ENCODE assay signal across 1 cellular context in genomic region chr6:30060982-30061765, GRCh38.
TF ChIP-seq lines count a peak whose summit lies in the region.

TSS of gene POLR1H (plus strand) at chr6:30061265. CDS start at chr6:30061525, 260 bp downstream.

TF ChIP-seq in HepG2, 621 proteins besides CTCF, POLR2A, EP300 and RAD21 (continued from another document and continues in another):
- peak; percentile 100 for TF ChIP-seq ZNF574 (CRISPR knock-in tag; IDR thresholded peaks at IDR 0.05)
- no peak for TF ChIP-seq ZNF644 (CRISPR knock-in tag; IDR thresholded peaks at IDR 0.05; ENCODE audit: low read depth)
- 0 out of 2 replicates have a peak, but pooled peaks have one; percentile 50 for TF ChIP-seq ZSCAN30 (CRISPR knock-in tag; IDR thresholded peaks at IDR 0.05)
- TF ChIP-seq ZNF687 (CRISPR knock-in tag; IDR thresholded peaks at IDR 0.05): peak; percentile 89
- TF ChIP-seq HNRNPUL1 (IDR thresholded peaks at IDR 0.05; ENCODE audit: low read depth, low read length): no peak
- peak; percentile 93 for TF ChIP-seq DNMT3B (CRISPR knock-in tag; conservative IDR thresholded peaks at IDR 0.05)
- TF ChIP-seq ZBTB1 (CRISPR knock-in tag; IDR thresholded peaks at IDR 0.05; ENCODE audit: borderline replicate concordance): no peak
- TF ChIP-seq PAWR (CRISPR knock-in tag; IDR thresholded peaks at IDR 0.05; ENCODE audit: borderline replicate concordance): no peak
- peak; percentile 98 for TF ChIP-seq PHF21A (CRISPR knock-in tag; IDR thresholded peaks at IDR 0.05)
- peak; percentile 20; the same call in 1 of the 2 replicates for TF ChIP-seq ZNF276 (CRISPR knock-in tag; IDR thresholded peaks at IDR 0.05; ENCODE audit: low read depth)
- peak; percentile 44; the same call in 1 of the 2 replicates for TF ChIP-seq HIC2 (CRISPR knock-in tag; IDR thresholded peaks at IDR 0.05; ENCODE audit: low read depth)
- TF ChIP-seq SP5 (CRISPR knock-in tag; IDR thresholded peaks at IDR 0.05; ENCODE audit: borderline replicate concordance, low read depth): peak; percentile 57; the same call in 1 of the 2 replicates
- peak; percentile 29; the same call in 1 of the 2 replicates for TF ChIP-seq NCOR1 (IDR thresholded peaks at IDR 0.05; ENCODE audit: borderline replicate concordance, low read length)
- peak; percentile 80 for TF ChIP-seq PRDM15 (CRISPR knock-in tag; IDR thresholded peaks at IDR 0.05)
- peak; percentile 98 for TF ChIP-seq FOXK1 (CRISPR knock-in tag; IDR thresholded peaks at IDR 0.05; ENCODE audit: borderline replicate concordance, low read depth)
- TF ChIP-seq CBFB (CRISPR knock-in tag; IDR thresholded peaks at IDR 0.05): peak; percentile 83
- no peak for TF ChIP-seq ZNF354B (CRISPR knock-in tag; IDR thresholded peaks at IDR 0.05)
- peak; percentile 80; the same call in 1 of the 2 replicates for TF ChIP-seq SALL1 (CRISPR knock-in tag; IDR thresholded peaks at IDR 0.05)
- peak; percentile 97 for TF ChIP-seq ZNF503 (CRISPR knock-in tag; IDR thresholded peaks at IDR 0.05)
- peak; percentile 74 for TF ChIP-seq HNF1B (CRISPR knock-in tag; IDR thresholded peaks at IDR 0.05)
- TF ChIP-seq CSRNP2 (CRISPR knock-in tag; conservative IDR thresholded peaks at IDR 0.05; ENCODE audit: low read depth): no peak
- TF ChIP-seq MBNL3 (CRISPR knock-in tag; conservative IDR thresholded peaks at IDR 0.05): no peak
- TF ChIP-seq HMG20B (CRISPR knock-in tag; conservative IDR thresholded peaks at IDR 0.05): peak; percentile 64; the same call in 1 of the 2 replicates
- peak; percentile 81 for TF ChIP-seq MXD4 (CRISPR knock-in tag; IDR thresholded peaks at IDR 0.05)
- no peak for TF ChIP-seq IKZF4 (CRISPR knock-in tag; IDR thresholded peaks at IDR 0.05; ENCODE audit: borderline replicate concordance, low read depth, not compliant biosample characterization)
- TF ChIP-seq BRD4 (CRISPR knock-in tag; IDR thresholded peaks at IDR 0.05): peak; percentile 91
- TF ChIP-seq ZNF577 (CRISPR knock-in tag; IDR thresholded peaks at IDR 0.05; ENCODE audit: borderline replicate concordance, low read depth): no peak
- peak; percentile 93 for TF ChIP-seq ZNF335 (CRISPR knock-in tag; IDR thresholded peaks at IDR 0.05)
- TF ChIP-seq ATF5 (CRISPR knock-in tag; IDR thresholded peaks at IDR 0.05; ENCODE audit: low read depth): peak; percentile 63; the same call in 1 of the 2 replicates
- TF ChIP-seq ZNF343 (CRISPR knock-in tag; IDR thresholded peaks at IDR 0.05): peak; percentile 75; the same call in 1 of the 2 replicates
- TF ChIP-seq MZF1 (CRISPR knock-in tag; IDR thresholded peaks at IDR 0.05; ENCODE audit: borderline replicate concordance): no peak
- peak; percentile 89 for TF ChIP-seq ZBTB43 (CRISPR knock-in tag; conservative IDR thresholded peaks at IDR 0.05)
- TF ChIP-seq NR1H2 (CRISPR knock-in tag; IDR thresholded peaks at IDR 0.05; ENCODE audit: borderline replicate concordance, low read depth): no peak
- TF ChIP-seq HOXA3 (CRISPR knock-in tag; IDR thresholded peaks at IDR 0.05): peak; percentile 99
- peak; percentile 26; the same call in 1 of the 2 replicates for TF ChIP-seq GZF1 (CRISPR knock-in tag; IDR thresholded peaks at IDR 0.05)
